9 cellular contexts compared by ENCODE assay signal in the genomic region with DNA sequence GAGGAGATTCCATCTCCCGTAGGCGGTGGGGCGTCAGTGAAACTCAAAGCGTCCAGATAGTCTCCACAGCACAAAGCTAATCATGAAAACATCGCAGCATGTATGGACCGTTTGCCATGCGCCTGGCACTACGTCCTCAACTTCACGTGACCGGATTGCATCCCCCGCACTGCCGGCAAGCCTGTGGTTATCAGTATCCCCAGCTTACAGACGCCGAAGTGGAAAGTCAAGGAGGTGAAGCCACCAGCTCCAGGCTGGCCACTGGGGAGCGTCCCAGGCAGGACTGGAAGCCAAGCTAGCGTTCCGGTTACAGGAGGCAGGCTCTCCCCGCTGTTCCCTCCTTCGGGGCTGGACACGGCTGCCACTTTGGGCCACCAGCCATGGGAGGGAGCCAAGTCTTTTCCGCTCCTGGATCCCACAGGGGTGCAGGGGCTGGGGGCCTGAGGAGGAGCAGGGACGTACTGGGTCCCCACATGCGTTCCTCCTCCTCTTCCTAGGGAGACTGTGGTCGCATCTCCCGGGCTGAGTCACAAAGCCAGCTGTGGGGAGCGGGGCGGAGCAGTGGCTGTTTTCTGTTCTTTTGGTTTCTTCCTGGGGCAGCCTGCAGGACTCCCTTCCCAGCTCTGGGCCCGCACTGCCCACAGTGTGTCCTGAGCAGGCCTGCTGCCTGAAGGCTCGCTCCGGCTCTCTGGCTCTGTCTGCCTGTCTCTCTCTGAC. TPM values are rescaled to one million over a fixed set of nuclear protein-coding genes. Genes with fewer than 3 reads are reported as not detected.
DNase-seq lines count a peak whose midpoint lies in the region; ATAC-seq and TF ChIP-seq lines count a peak whose summit lies in the region.
"Had no signal": no experiment of that assay in that cellular context is flagged by ENCODE, and none has a peak within 500 bp of the region (broad histone marks: within the 10 kb centered on the region; RNA-seq: fewer than 3 reads in every experiment).

No MANE protein-coding gene starts in this region.

- peak; percentile 42 to 60 for DNase-seq in AML-193 (lab: John Stamatoyannopoulos, UW)
- peak in 6 of 7 donors; percentile 60 to 77 (median 64) for DNase-seq in adrenal gland
- peak; percentile 65 to 87 (median 85) for DNase-seq in right cardiac atrium
- DNase-seq in lower leg skin (ENCODE audit: low spot score in 2 of 2) = no peak
- no peak for DNase-seq in ACHN

- H3K9ac ChIP-seq in skeletal muscle tissue (ENCODE audit: low read depth in 1 of 3, low read length in 3 of 3) = peak overlapping the region; percentile 73 to 84 (median 76)

- intact Hi-C loops in adrenal gland (cut with DNase I) (no loop called here), right cardiac atrium (cut with DNase I) (no loop called here), lower leg skin (cut with DNase I; ENCODE audit: low total_unique reads) (no loop called here)

- in situ Hi-C loops in ACHN (cut with HindIII; ENCODE audit: low pct_ligation_motif_present, low pct_unique_long_range_greater_than_20kb, low sequenced_read_pairs) = no loop called here

- H3K9me3 ChIP-seq in KOPT-K1 (ENCODE audit: insufficient read depth, low read length, poor library complexity, severe bottlenecking) (no peaks in the 10 kb centered on the region), adrenal gland (replicated peaks in 1 of 3) (no peaks in the 10 kb centered on the region), right cardiac atrium (ENCODE audit: control insufficient read depth, low read length) (no peaks in the 10 kb centered on the region), skeletal muscle tissue (ENCODE audit: control insufficient read depth in 3 of 3, low read length in 3 of 3) (no peaks in the 10 kb centered on the region)

- TF ChIP-seq CTCF in adrenal gland (IDR thresholded peaks at IDR 0.05) (peak in 1 of 6 experiments; percentile 8), lower leg skin (IDR thresholded peaks at IDR 0.05) (no peak)

- H3K27ac ChIP-seq in KOPT-K1 (ENCODE audit: low read depth, low read length, poor library complexity, severe bottlenecking) (peak overlapping the region; percentile 99), adrenal gland (peak overlapping the region in 3 of 5 donors; percentile 14 to 77 (median 47)), right cardiac atrium (ENCODE audit: low read length) (no peak overlapping the region), skeletal muscle tissue (ENCODE audit: low read depth, low read length) (peak overlapping the region; percentile 60)

- H3K36me3 ChIP-seq in KOPT-K1 (ENCODE audit: insufficient read depth, low read length) = no peaks in the 10 kb centered on the region
- H3K36me3 ChIP-seq in adrenal gland (replicated peaks in 1 of 2) = no peaks in the 10 kb centered on the region
- no peaks in the 10 kb centered on the region for H3K36me3 ChIP-seq in skeletal muscle tissue (ENCODE audit: control insufficient read depth in 3 of 3, insufficient read depth in 3 of 3, low read length in 3 of 3)

- 4 to 19% (median 7%) methylated on average over 10 to 30 of the region's 30 CpGs for WGBS in adrenal gland, 4 donors
- 4% methylated on average over 30 of the region's 30 CpGs for WGBS in right cardiac atrium
- WGBS in lower leg skin, 2 donors = 1 to 5% methylated on average over 23 to 30 of the region's 30 CpGs

- peak overlapping the region in 2 of 4 donors; percentile 8 to 45 for H3K4me3 ChIP-seq in adrenal gland
- H3K4me3 ChIP-seq in right cardiac atrium (ENCODE audit: low read length) = peak overlapping the region; percentile 4
- peak overlapping the region; percentile 63 to 76 (median 75) for H3K4me3 ChIP-seq in skeletal muscle tissue (ENCODE audit: low read length in 3 of 3)
- H3K4me3 ChIP-seq in lower leg skin (ENCODE audit: low read depth, poor library complexity, severe bottlenecking) = no peak overlapping the region

- peak in 1 of 2 donors; percentile 45 for TF ChIP-seq POLR2A in adrenal gland (IDR thresholded peaks at IDR 0.05)
- TF ChIP-seq POLR2A in lower leg skin (IDR thresholded peaks at IDR 0.05) = no peak

- H3K27me3 ChIP-seq in adrenal gland (no peaks in the 10 kb centered on the region), right cardiac atrium (ENCODE audit: control insufficient read depth, insufficient read depth) (no peaks in the 10 kb centered on the region), skeletal muscle tissue (ENCODE audit: control insufficient read depth in 3 of 3, insufficient read depth in 3 of 3, low read length in 3 of 3) (no peaks in the 10 kb centered on the region)

- ATAC-seq in right cardiac atrium (peak; percentile 64 to 71), GM19023 (IDR thresholded peaks at IDR 0.05; ENCODE audit: unreplicated experiment) (no peak)

- H3K4me1 ChIP-seq in adrenal gland (replicated peaks in 1 of 2) (peaks cover 12 to 21% of the 10 kb centered on the region in 2 donors), right cardiac atrium (ENCODE audit: control insufficient read depth, insufficient read depth, low read length) (peaks cover 3% of the 10 kb centered on the region), skeletal muscle tissue (ENCODE audit: control insufficient read depth in 3 of 3, insufficient read depth in 3 of 3, low read length in 3 of 3) (peaks cover 32 to 35% (median 33%) of the 10 kb centered on the region in 3 donors)

RNA-seq across cellular contexts. Expression of a gene that starts 4.3 kb away (rescaled TPM):
- 10 to 100 TPM; 12.0 to 29.3 (median 21.8) TPM for total RNA-seq in adrenal gland
- polyA plus RNA-seq in adrenal gland = 10 to 100 TPM in 2 of 3 donors, 1 to 10 TPM in 1; 2.7 to 30.6 (median 18.9) TPM
- 10 to 100 TPM; 14.1 to 19.1 (median 15.4) TPM for total RNA-seq in right cardiac atrium
- 10.3 TPM for polyA plus RNA-seq in right cardiac atrium
- 19.3 TPM for total RNA-seq in skeletal muscle tissue
- total RNA-seq in lower leg skin = 10 to 100 TPM; 39.0 to 77.4 (median 64.2) TPM

RNA-seq across cellular contexts. Expression of a gene that starts 49.2 kb away (rescaled TPM):
- not detected for total RNA-seq in adrenal gland
- not detected for polyA plus RNA-seq in adrenal gland
- total RNA-seq in right cardiac atrium = not detected
- not detected for polyA plus RNA-seq in right cardiac atrium
- not detected for total RNA-seq in skeletal muscle tissue
- total RNA-seq in lower leg skin = not detected
- total RNA-seq: glomerular endothelial cell had no signal

Comparison
In these comparisons a context has a peak if more than half of its experiments do, and no peak if none do; other contexts are left out.
1. DNase-seq: peak in AML-193 (2 of 2), adrenal gland (6 of 7) and right cardiac atrium (3 of 3); none in lower leg skin (0 of 2) and ACHN (single experiment).